Comparison of ENCODE assay signal across 10 cellular contexts in genomic region chr22:46081831-46082210, GRCh38.
DNase-seq lines count a peak whose midpoint lies in the region; ATAC-seq and TF ChIP-seq lines count a peak whose summit lies in the region.
"Had no signal": no experiment of that assay in that cellular context is flagged by ENCODE, and none has a peak within 500 bp of the region (broad histone marks: within the 10 kb centered on the region; RNA-seq: fewer than 3 reads in every experiment).

No MANE protein-coding gene starts in this region.

- no peaks in the 10 kb centered on the region for H3K9me3 ChIP-seq in mesenchymal stem cell (ENCODE audit: control insufficient read depth, low read length)
- no peaks in the 10 kb centered on the region for H3K9me3 ChIP-seq in tibial nerve

- H3K9ac ChIP-seq in mesenchymal stem cell (ENCODE audit: low read length) = peak overlapping the region; percentile 97

- H3K27me3 ChIP-seq in mesenchymal stem cell (ENCODE audit: control insufficient read depth in 1 of 2, insufficient read depth in 1 of 2, low read length in 2 of 2) = no peaks in the 10 kb centered on the region
- no peaks in the 10 kb centered on the region for H3K27me3 ChIP-seq in tibial nerve

- TF ChIP-seq POLR2A in tibial nerve (IDR thresholded peaks at IDR 0.05) = no peak

- H2AFZ ChIP-seq in mesenchymal stem cell (ENCODE audit: low read depth, low read length) = no peak overlapping the region

- H3K36me3 ChIP-seq in mesenchymal stem cell (ENCODE audit: control insufficient read depth in 1 of 2, insufficient read depth in 2 of 2, low read depth in 1 of 2, low read length in 2 of 2) (peaks cover 55 to 69% of the 10 kb centered on the region in 2 experiments), tibial nerve (peaks cover 0 to 9% (median 0%) of the 10 kb centered on the region in 3 donors)

- peak in 1 of 2 donors; percentile 21 for TF ChIP-seq EP300 in tibial nerve (IDR thresholded peaks at IDR 0.05)

- H4K8ac ChIP-seq in mesenchymal stem cell (ENCODE audit: low read length) = no peak overlapping the region

- no peaks in the 10 kb centered on the region for H3K79me1 ChIP-seq in mesenchymal stem cell (replicated peaks; ENCODE audit: low read length, poor library complexity, severe bottlenecking)

- no peak for ATAC-seq in GM21381 (IDR thresholded peaks at IDR 0.05; ENCODE audit: unreplicated experiment)
- ATAC-seq: activated T-helper 17 cell treated with anti-CD3 and anti-CD28 coated beads, Interleukin-2, amount 50 U/mL, for 72 hours; natural killer cell treated with Interleukin-12 subunit alpha and Interleukin-12 subunit beta and Interleukin-15 and Interleukin-18, amount 100 ng/mL, for 72 hours had no signal

- H3K27ac ChIP-seq in mesenchymal stem cell (ENCODE audit: low read length, poor library complexity, severe bottlenecking) = no peak overlapping the region
- peak overlapping the region; percentile 73 to 99 (median 94) for H3K27ac ChIP-seq in tibial nerve

- TF ChIP-seq CTCF in tibial nerve (IDR thresholded peaks at IDR 0.05) = no peak

- H3K4me1 ChIP-seq in mesenchymal stem cell (ENCODE audit: control insufficient read depth, insufficient read depth, low read depth, low read length) = peaks cover 56% of the 10 kb centered on the region
- peaks cover 6 to 86% (median 69%) of the 10 kb centered on the region in 4 donors for H3K4me1 ChIP-seq in tibial nerve

- H2BK12ac ChIP-seq in mesenchymal stem cell (ENCODE audit: low read length in 2 of 2) = no peak overlapping the region

- H2BK15ac ChIP-seq in mesenchymal stem cell (ENCODE audit: low read depth, poor library complexity, severe bottlenecking) = no peak overlapping the region

- WGBS in mesenchymal stem cell = 96% methylated on average over 16 of the region's 18 CpGs
- WGBS in tibial nerve, 2 donors = 10 to 17% methylated on average over 18 of the region's 18 CpGs

- H3K14ac ChIP-seq in mesenchymal stem cell (ENCODE audit: low read length in 2 of 2) = no peak overlapping the region

- H3K4ac ChIP-seq in mesenchymal stem cell (ENCODE audit: low read depth in 1 of 2, low read length in 2 of 2) = no peak overlapping the region

- no peak overlapping the region for H3K18ac ChIP-seq in mesenchymal stem cell (ENCODE audit: low read depth in 1 of 2, low read length in 2 of 2)

- peak overlapping the region in 1 of 2 experiments; percentile 92 for H3K4me3 ChIP-seq in mesenchymal stem cell (ENCODE audit: insufficient read depth in 1 of 2, low read depth in 1 of 2, low read length in 2 of 2)
- peak overlapping the region; percentile 38 to 95 (median 79) for H3K4me3 ChIP-seq in tibial nerve

- no peak overlapping the region for H2BK5ac ChIP-seq in mesenchymal stem cell (ENCODE audit: low read depth, low read length, poor library complexity, severe bottlenecking)

- H4K91ac ChIP-seq in mesenchymal stem cell (ENCODE audit: low read length) = no peak overlapping the region

- no peak overlapping the region for H2AK5ac ChIP-seq in mesenchymal stem cell (ENCODE audit: low read length, severe bottlenecking)

- no peak overlapping the region for H3K23ac ChIP-seq in mesenchymal stem cell (ENCODE audit: low read length in 2 of 2)

- DNase-seq in NCI-H69 (lab: John Stamatoyannopoulos, UW) (peak; percentile 69), dermis blood vessel endothelial cell (peak; percentile 56), mesenchymal stem cell (no peak), tibial nerve (ENCODE audit: low spot score in 2 of 2) (peak in 1 of 2 donors; percentile 12), COLO829 (ENCODE audit: low spot score) (no peak), NCI-H82 treated with DMSO at 0.1 percent for 48 hours (lab: John Stamatoyannopoulos, UW; ENCODE audit: unreplicated experiment) (no peak)
- DNase-seq: NCI-H2171 treated with DMSO at 0.1 percent for 48 hours had no signal

- H3K4me2 ChIP-seq in mesenchymal stem cell (ENCODE audit: low read length, poor library complexity, severe bottlenecking) = no peak overlapping the region

- H2BK120ac ChIP-seq in mesenchymal stem cell (ENCODE audit: low read depth, low read length) = no peak overlapping the region

Comparison
In these comparisons a context has a peak if more than half of its experiments do, and no peak if none do; other contexts are left out.
1. DNase-seq: peak in NCI-H69 (single experiment) and dermis blood vessel endothelial cell (single experiment); none in mesenchymal stem cell (single experiment), COLO829 (single experiment) and NCI-H82 treated with DMSO at 0.1 percent for 48 hours (single experiment).